In genomic region chr17:69579961-69580677, GRCh38 we compare ENCODE assay signal across 19 cellular contexts.
DNase-seq lines count a peak whose midpoint lies in the region; ATAC-seq and TF ChIP-seq lines count a peak whose summit lies in the region.
"Had no signal": no experiment of that assay in that cellular context is flagged by ENCODE, and none has a peak within 500 bp of the region (broad histone marks: within the 10 kb centered on the region; RNA-seq: fewer than 3 reads in every experiment).

No MANE protein-coding gene starts in this region.

- POLR2A ChIA-PET in IMR-90 (lab: Charles Lee; ENCODE audit: unreplicated experiment), result no interaction called here

- H3K27me3 Mint-ChIP-seq in activated naive CD4-positive, alpha-beta T cell treated with anti-CD3 and anti-CD28 coated beads, Interleukin-2, amount 50 U/mL, for 24 hours, result peaks cover 5% of the 10 kb centered on the region
- peaks cover 41% of the 10 kb centered on the region for H3K27me3 Mint-ChIP-seq in T-helper 17 cell
- H3K27me3 Mint-ChIP-seq in natural killer cell treated with Interleukin-12 subunit alpha and Interleukin-12 subunit beta and Interleukin-15 and Interleukin-18, amount 100 ng/mL, for 72 hours, result peaks cover 23 to 42% of the 10 kb centered on the region in 2 donors

- H2AK5ac ChIP-seq in IMR-90 (ENCODE audit: low read depth, low read length), result no peak overlapping the region

- no peak for TF ChIP-seq RAD21 in IMR-90 (IDR thresholded peaks at IDR 0.05; ENCODE audit: low read length)

- H3K4me2 ChIP-seq in IMR-90 (ENCODE audit: low read depth, low read length), result no peak overlapping the region

- H3K9me3 ChIP-seq in IMR-90 (ENCODE audit: control insufficient read depth, insufficient read depth, low read length) (no peaks in the 10 kb centered on the region), T-helper 17 cell (ENCODE audit: control insufficient read depth, low read length, poor library complexity, severe bottlenecking) (no peaks in the 10 kb centered on the region)
- H3K9me3 ChIP-seq: SJCRH30 had no signal

- no peak overlapping the region; the same call in 1 of the 2 replicates for H2BK120ac ChIP-seq in IMR-90 (ENCODE audit: low read depth, low read length)

- no peak overlapping the region for H3K23ac ChIP-seq in IMR-90 (ENCODE audit: low read depth, low read length)

- 100% methylated on average over 4 of the region's 5 CpGs; no CpG with 5 or more reads in 1 of the 2 experiments for WGBS in IMR-90 (ENCODE audit: extremely low coverage in 2 of 2, insufficient read length in 1 of 2), 2 experiments

- H3K4me1 ChIP-seq in IMR-90 (ENCODE audit: control insufficient read depth, insufficient read depth, low read length), result peaks cover 9% of the 10 kb centered on the region

- H2AFZ ChIP-seq in IMR-90 (replicated peaks; ENCODE audit: low read length, poor library complexity), result no peak overlapping the region

- in situ Hi-C loops in IMR-90 (cut with MboI; ENCODE audit: low sequenced_read_pairs), result no loop called here

- peaks cover 3% of the 10 kb centered on the region for H3K9me1 ChIP-seq in IMR-90 (ENCODE audit: insufficient read depth, low read length)

- BruUV-seq in IMR-90 (replicated peaks; lab: Mats Ljungman, UMichigan), result no TSS peak

- peak overlapping the region; percentile 4 for H3K4me3 Mint-ChIP-seq in activated naive CD4-positive, alpha-beta T cell treated with anti-CD3 and anti-CD28 coated beads, Interleukin-2, amount 50 U/mL, for 24 hours
- H3K4me3 Mint-ChIP-seq in T-helper 17 cell, result peak overlapping the region; percentile 15
- peak overlapping the region; percentile 76 for H3K4me3 Mint-ChIP-seq in natural killer cell treated with Interleukin-12 subunit alpha and Interleukin-12 subunit beta and Interleukin-15 and Interleukin-18, amount 100 ng/mL, for 72 hours

- no peak for TF ChIP-seq CTCF in IMR-90 (conservative IDR thresholded peaks at IDR 0.05; ENCODE audit: low read depth, low read length)

- no peak for DNase-seq in activated naive CD4-positive, alpha-beta T cell treated with anti-CD3 and anti-CD28 coated beads, Interleukin-2, amount 50 U/mL, for 16 hours
- DNase-seq in IMR-90 (no peak), T-helper 17 cell (no peak), HuH-7.5 (ENCODE audit: low spot score) (no peak)
- DNase-seq in natural killer cell treated with Interleukin-12 subunit alpha and Interleukin-12 subunit beta and Interleukin-15 and Interleukin-18, amount 100 ng/mL, for 72 hours (ENCODE audit: low spot score), result no peak
- DNase-seq: 8988T; C1 segment of cervical spinal cord; NCI-H1417 treated with DMSO at 0.1 percent for 48 hours; NCI-H1930; NCI-H2171; NCI-H446; NCI-H69; NK-92 treated with Interleukin-12 subunit alpha and Interleukin-12 subunit beta, amount 100 ng/mL, for 24 hours; SJCRH30 had no signal

- H3K14ac ChIP-seq in IMR-90 (replicated peaks; ENCODE audit: low read depth, low read length), result no peak overlapping the region

- H3K18ac ChIP-seq in IMR-90 (ENCODE audit: low read depth, low read length), result peak overlapping the region; percentile 90; the same call in 1 of the 2 replicates

- H2BK5ac ChIP-seq in IMR-90 (ENCODE audit: low read depth, low read length, poor library complexity, severe bottlenecking), result no peak overlapping the region

- H3K56ac ChIP-seq in IMR-90 (ENCODE audit: extremely low read depth, insufficient read depth, low read length), result no peak overlapping the region

- intact Hi-C loops in IMR-90 (cut with micrococcal nuclease), result loop anchor here (10.0 kb wide), 1 partner anchor 75 kb away; no protein-coding TSS in a partner anchor

- H3K4ac ChIP-seq in IMR-90 (ENCODE audit: low read depth, low read length), result no peak overlapping the region

- peak overlapping the region; percentile 71; the same call in 1 of the 2 replicates for H4K5ac ChIP-seq in IMR-90 (ENCODE audit: low read depth, low read length)

- H2BK20ac ChIP-seq in IMR-90 (ENCODE audit: low read depth, low read length), result no peak overlapping the region

- dilution Hi-C loops in IMR-90 (cut with HindIII; ENCODE audit: low sequenced_read_pairs, unreplicated experiment), result no loop called here

- no peak overlapping the region for H4K8ac ChIP-seq in IMR-90 (ENCODE audit: low read depth in 2 of 2, low read length in 2 of 2)

- ATAC-seq in IMR-90 (ENCODE audit: low read depth) (no peak), T-helper 17 cell (no peak), GM18870 (IDR thresholded peaks at IDR 0.05; ENCODE audit: unreplicated experiment) (no peak), HG03280 (IDR thresholded peaks at IDR 0.05; ENCODE audit: unreplicated experiment) (no peak)
- no peak for ATAC-seq in natural killer cell treated with Interleukin-12 subunit alpha and Interleukin-12 subunit beta and Interleukin-15 and Interleukin-18, amount 100 ng/mL, for 72 hours

- TF ChIP-seq POLR2A in IMR-90 (IDR thresholded peaks at IDR 0.05; ENCODE audit: low read depth, low read length), result no peak

- CTCF ChIA-PET in IMR-90 (lab: Yijun Ruan, JAX), result no interaction called here

- no peaks in the 10 kb centered on the region for H3K9me3 Mint-ChIP-seq in activated naive CD4-positive, alpha-beta T cell treated with anti-CD3 and anti-CD28 coated beads, Interleukin-2, amount 50 U/mL, for 24 hours
- H3K9me3 Mint-ChIP-seq in natural killer cell treated with Interleukin-12 subunit alpha and Interleukin-12 subunit beta and Interleukin-15 and Interleukin-18, amount 100 ng/mL, for 72 hours, result no peaks in the 10 kb centered on the region
- H3K9me3 Mint-ChIP-seq: IgD-negative memory B cell had no signal

- H3K4me3 ChIP-seq in IMR-90 (ENCODE audit: insufficient read depth, low read depth, low read length), result no peak overlapping the region
- H3K4me3 ChIP-seq: SJCRH30 had no signal

- peaks cover 8% of the 10 kb centered on the region for H3K4me1 Mint-ChIP-seq in activated naive CD4-positive, alpha-beta T cell treated with anti-CD3 and anti-CD28 coated beads, Interleukin-2, amount 50 U/mL, for 24 hours
- H3K4me1 Mint-ChIP-seq in T-helper 17 cell, result peaks cover 9% of the 10 kb centered on the region
- H3K4me1 Mint-ChIP-seq in natural killer cell treated with Interleukin-12 subunit alpha and Interleukin-12 subunit beta and Interleukin-15 and Interleukin-18, amount 100 ng/mL, for 72 hours (ENCODE audit: low read depth in 2 of 2), result peaks cover 11 to 19% of the 10 kb centered on the region in 2 donors

- peak overlapping the region; percentile 68; the same call in 1 of the 3 replicates for H2BK15ac ChIP-seq in IMR-90 (ENCODE audit: low read depth, low read length)

- no peak overlapping the region for H4K91ac ChIP-seq in IMR-90 (ENCODE audit: insufficient read depth, low read depth, low read length)

- H3K27ac ChIP-seq in IMR-90 (ENCODE audit: insufficient read depth, low read length), result no peak overlapping the region
- H3K27ac ChIP-seq: RWPE1, SJCRH30 had no signal

- H3K27ac Mint-ChIP-seq in activated naive CD4-positive, alpha-beta T cell treated with anti-CD3 and anti-CD28 coated beads, Interleukin-2, amount 50 U/mL, for 24 hours, result peak overlapping the region; percentile 36
- H3K27ac Mint-ChIP-seq in T-helper 17 cell, result no peak overlapping the region
- no peak overlapping the region for H3K27ac Mint-ChIP-seq in natural killer cell treated with Interleukin-12 subunit alpha and Interleukin-12 subunit beta and Interleukin-15 and Interleukin-18, amount 100 ng/mL, for 72 hours

- no peak overlapping the region for H3K9ac ChIP-seq in IMR-90 (ENCODE audit: low read depth, low read length)

- H3K36me3 Mint-ChIP-seq in activated naive CD4-positive, alpha-beta T cell treated with anti-CD3 and anti-CD28 coated beads, Interleukin-2, amount 50 U/mL, for 24 hours, result no peaks in the 10 kb centered on the region
- peaks cover 6% of the 10 kb centered on the region for H3K36me3 Mint-ChIP-seq in T-helper 17 cell (ENCODE audit: low read depth)
- no peaks in the 10 kb centered on the region for H3K36me3 Mint-ChIP-seq in natural killer cell treated with Interleukin-12 subunit alpha and Interleukin-12 subunit beta and Interleukin-15 and Interleukin-18, amount 100 ng/mL, for 72 hours

- H4K20me1 ChIP-seq in IMR-90 (ENCODE audit: insufficient read depth, low read length), result no peaks in the 10 kb centered on the region

- H3K27me3 ChIP-seq in IMR-90 (ENCODE audit: control insufficient read depth, insufficient read depth, low read length), result no peaks in the 10 kb centered on the region
- H3K27me3 ChIP-seq: SJCRH30 had no signal

- no peaks in the 10 kb centered on the region for H3K79me1 ChIP-seq in IMR-90 (ENCODE audit: low read depth in 1 of 2, low read length in 2 of 2)

- no peaks in the 10 kb centered on the region for H3K36me3 ChIP-seq in IMR-90 (ENCODE audit: control insufficient read depth, insufficient read depth, low read length)
- H3K36me3 ChIP-seq: SJCRH30 had no signal

- no peak overlapping the region for H2AK9ac ChIP-seq in IMR-90 (replicated peaks; ENCODE audit: low read depth, low read length, poor library complexity)

TF ChIP-seq in IMR-90, 13 proteins besides CTCF, POLR2A, EP300 and RAD21 (continues in another document):
- TF ChIP-seq NFE2L2 (IDR thresholded peaks at IDR 0.05; ENCODE audit: low read depth, low read length) (no peak), FOS (IDR thresholded peaks at IDR 0.05; ENCODE audit: low read depth, low read length) (no peak), CHD1 (IDR thresholded peaks at IDR 0.05; ENCODE audit: low read depth, low read length) (no peak), MXI1 (IDR thresholded peaks at IDR 0.05; ENCODE audit: borderline replicate concordance, low read depth, low read length) (no peak), USF2 (IDR thresholded peaks at IDR 0.05; ENCODE audit: low read depth, low read length) (no peak), RFX5 (IDR thresholded peaks at IDR 0.05; ENCODE audit: low read depth, low read length) (no peak), MAZ (IDR thresholded peaks at IDR 0.05; ENCODE audit: borderline replicate concordance, low read depth, low read length) (no peak), RCOR1 (IDR thresholded peaks at IDR 0.05; ENCODE audit: insufficient replicate concordance, low read length) (no peak), ELK1 (IDR thresholded peaks at IDR 0.05; ENCODE audit: borderline replicate concordance, low read depth, low read length) (no peak)

Comparison
In these comparisons a context has a peak if more than half of its experiments do, and no peak if none do; other contexts are left out.
1. H3K4me3 Mint-ChIP-seq: peak in every context shown above with its lines; median percentile 76 in natural killer cell treated with Interleukin-12 subunit alpha and Interleukin-12 subunit beta and Interleukin-15 and Interleukin-18, amount 100 ng/mL, for 72 hours; 15 in T-helper 17 cell; 4 in activated naive CD4-positive, alpha-beta T cell treated with anti-CD3 and anti-CD28 coated beads, Interleukin-2, amount 50 U/mL, for 24 hours.